ENCODE assay signal across 8 cellular contexts in the genomic region with DNA sequence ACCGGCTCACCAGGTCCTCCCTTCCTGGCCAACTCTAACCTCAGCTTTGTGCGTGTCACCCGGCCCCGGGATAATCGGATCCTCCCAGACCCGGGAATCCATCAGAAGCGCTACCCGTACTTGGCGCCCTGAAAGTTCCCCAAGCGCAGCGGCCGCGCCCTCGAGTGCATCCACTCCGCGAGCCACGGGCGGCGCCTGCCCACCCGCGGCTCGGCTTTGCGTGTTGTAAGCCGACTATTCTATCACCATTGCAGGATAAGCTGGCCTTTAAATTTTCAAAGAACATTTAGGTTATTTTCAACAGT.
DNase-seq lines count a peak whose midpoint lies in the region; FAIRE-seq and TF ChIP-seq lines count a peak whose summit lies in the region.

No MANE protein-coding gene starts in this region.

- peaks cover 4% of the 10 kb centered on the region for H3K27me3 ChIP-seq in HAP-1 (ENCODE audit: low read depth)

- in situ Hi-C loops in HAP-1 (cut with MboI; ENCODE audit: low sequenced_read_pairs) = no loop called here

- no peak for TF ChIP-seq CTCF in D721Med (IDR thresholded peaks at IDR 0.05; ENCODE audit: insufficient read depth, missing control alignments)

- DNase-seq in NCI-H774 (lab: John Stamatoyannopoulos, UW) (peak; percentile 10), amniotic epithelial cell (ENCODE audit: low read depth) (peak; percentile 12), iPS-NIHi7 (ENCODE audit: extremely low spot score) (peak; percentile 37), SHP77 (lab: John Stamatoyannopoulos, UW) (no peak), HAP-1 (ENCODE audit: low spot score in 2 of 2) (no peak), kidney glomerular epithelial cell (lab: John Stamatoyannopoulos, UW) (no peak), D721Med (ENCODE audit: insufficient read length, low spot score) (no peak)
- peak; percentile 46 to 51 for DNase-seq in stimulated activated CD4-positive, alpha-beta T cell treated with anti-CD3 and anti-CD28 coated beads, Interleukin-2, amount 100 ng/mL, for 24 hours

- FAIRE-seq in D721Med (lab: Jason Lieb, UNC) = no peak

- H3K4me3 ChIP-seq in HAP-1 = no peak overlapping the region

- H3K4me1 ChIP-seq in HAP-1 = peaks cover 13% of the 10 kb centered on the region; the same call in 1 of the 2 replicates

- no peaks in the 10 kb centered on the region for H3K9me3 ChIP-seq in HAP-1

- H3K36me3 ChIP-seq in HAP-1 (replicated peaks) = no peaks in the 10 kb centered on the region

Comparison
In these comparisons a context has a peak if more than half of its experiments do, and no peak if none do; other contexts are left out.
1. DNase-seq: peak in NCI-H774 (single experiment), amniotic epithelial cell (single experiment), iPS-NIHi7 (single experiment) and stimulated activated CD4-positive, alpha-beta T cell treated with anti-CD3 and anti-CD28 coated beads, Interleukin-2, amount 100 ng/mL, for 24 hours (2 of 2); none in SHP77 (0 of 2), HAP-1 (0 of 2), kidney glomerular epithelial cell (single experiment) and D721Med (single experiment).